In the genomic region with DNA sequence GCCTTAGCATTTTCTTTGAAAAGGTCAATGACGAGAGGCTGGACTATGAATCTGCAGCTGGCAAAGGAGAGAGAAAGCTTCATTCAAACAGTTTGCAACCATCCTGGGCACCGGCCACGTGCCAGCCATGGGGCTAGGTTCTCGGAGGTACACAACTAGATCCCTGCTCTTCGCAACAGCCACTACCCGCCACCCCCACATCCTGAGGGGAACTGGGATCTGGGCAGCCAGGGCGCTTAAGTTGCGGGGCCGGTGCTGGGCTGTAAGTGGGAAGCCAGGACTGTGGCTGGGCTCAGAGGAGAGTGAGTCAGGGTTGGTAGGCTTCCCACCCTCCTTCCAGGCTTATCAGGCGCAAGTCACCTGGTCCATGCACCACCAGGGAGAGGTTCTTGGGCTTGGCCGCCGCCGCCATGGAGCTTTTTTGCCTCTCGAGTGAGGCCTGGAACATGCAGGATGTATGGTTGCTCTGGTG, we compare ENCODE assay signal across 24 cellular contexts.
DNase-seq lines count a peak whose midpoint lies in the region; ATAC-seq and TF ChIP-seq lines count a peak whose summit lies in the region.
"Had no signal": no experiment of that assay in that cellular context is flagged by ENCODE, and none has a peak within 500 bp of the region (broad histone marks: within the 10 kb centered on the region; RNA-seq: fewer than 3 reads in every experiment).

No MANE protein-coding gene starts in this region.

- H4K91ac ChIP-seq in neuronal stem cell (ENCODE audit: low read depth, low read length, poor library complexity): no peak overlapping the region

- WGBS in right cardiac atrium: 94% methylated on average over 14 of the region's 14 CpGs
- no CpG with 5 or more reads among the region's 14 CpGs for WGBS in neuronal stem cell (ENCODE audit: extremely low coverage in 2 of 2, insufficient read length in 2 of 2, insufficient replicate concordance in 1 of 2), 2 donors

- no peaks in the 10 kb centered on the region for H3K27me3 Mint-ChIP-seq in dendritic cell treated with granulocyte-macrophage colony-stimulating factor and Interleukin-4, amounts not matched to agents 40 ng/mL and 50 ng/mL, for 4 days

- no peak overlapping the region for H2AFZ ChIP-seq in neuronal stem cell (ENCODE audit: low read length)
- H2AFZ ChIP-seq: GM23338 had no signal

- peak overlapping the region; percentile 61 for H3K27ac Mint-ChIP-seq in dendritic cell treated with granulocyte-macrophage colony-stimulating factor and Interleukin-4, amounts not matched to agents 40 ng/mL and 50 ng/mL, for 4 days
- H3K27ac Mint-ChIP-seq: CD14-positive monocyte; CD4-positive, alpha-beta T cell; GM23338 had no signal

- peaks cover 7% of the 10 kb centered on the region for H3K4me1 Mint-ChIP-seq in dendritic cell treated with granulocyte-macrophage colony-stimulating factor and Interleukin-4, amounts not matched to agents 40 ng/mL and 50 ng/mL, for 4 days (ENCODE audit: low read depth)
- H3K4me1 Mint-ChIP-seq: CD8-positive, alpha-beta memory T cell; GM23338 had no signal

- intact Hi-C loops in right cardiac atrium (cut with DNase I): no loop called here
- intact Hi-C loops in left cardiac atrium (cut with DNase I): no loop called here
- intact Hi-C loops in dendritic cell treated with granulocyte-macrophage colony-stimulating factor and Interleukin-4, amounts not matched to agents 40 ng/mL and 50 ng/mL, for 4 days (cut with micrococcal nuclease): no loop called here

- H2BK120ac ChIP-seq in neuronal stem cell (ENCODE audit: low read depth, low read length): no peak overlapping the region

- no peak for TF ChIP-seq CTCF in RWPE2 (IDR thresholded peaks at IDR 0.05; ENCODE audit: poor library complexity, severe bottlenecking)

- H3K9me3 Mint-ChIP-seq in dendritic cell treated with granulocyte-macrophage colony-stimulating factor and Interleukin-4, amounts not matched to agents 40 ng/mL and 50 ng/mL, for 4 days: peaks cover 7% of the 10 kb centered on the region
- H3K9me3 Mint-ChIP-seq: CD4-positive, alpha-beta T cell had no signal

- H3K4me1 ChIP-seq in right cardiac atrium (ENCODE audit: control insufficient read depth, insufficient read depth, low read length) (no peaks in the 10 kb centered on the region), RWPE2 (ENCODE audit: insufficient read depth, poor library complexity, severe bottlenecking) (no peaks in the 10 kb centered on the region), neuronal stem cell (ENCODE audit: control insufficient read depth in 2 of 2, insufficient read depth in 1 of 2, low read depth in 1 of 2, low read length in 2 of 2) (no peaks in the 10 kb centered on the region)
- H3K4me1 ChIP-seq: A549, BE2C had no signal

- H3K23ac ChIP-seq in neuronal stem cell (ENCODE audit: low read depth, low read length, poor library complexity): no peak overlapping the region

- no peaks in the 10 kb centered on the region for H3K36me3 ChIP-seq in RWPE2 (ENCODE audit: low read depth)
- no peaks in the 10 kb centered on the region for H3K36me3 ChIP-seq in neuronal stem cell (replicated peaks in 1 of 2; ENCODE audit: control insufficient read depth in 2 of 2, insufficient read depth in 2 of 2, low read length in 2 of 2)
- H3K36me3 ChIP-seq: BE2C; BLaER1 treated with 17β-estradiol and CSF1 and Interleukin-3, amounts not matched to agents 10 nM and 100 nM had no signal

- ATAC-seq in right cardiac atrium: no peak
- no peak for ATAC-seq in left cardiac atrium
- no peak for ATAC-seq in RWPE2 (ENCODE audit: low read depth)
- no peak for ATAC-seq in GM21717 (IDR thresholded peaks at IDR 0.05; ENCODE audit: unreplicated experiment)
- ATAC-seq: A549, GM12878, GM23338 had no signal

- H3K27ac ChIP-seq in right cardiac atrium (ENCODE audit: low read length) (no peak overlapping the region), RWPE2 (ENCODE audit: poor library complexity, severe bottlenecking) (no peak overlapping the region), neuronal stem cell (replicated peaks; ENCODE audit: low read length) (no peak overlapping the region)
- H3K27ac ChIP-seq: A549; BLaER1 treated with 17β-estradiol and CSF1 and Interleukin-3, amounts not matched to agents 10 nM and 100 nM had no signal

- H3K18ac ChIP-seq in neuronal stem cell (ENCODE audit: low read length): no peak overlapping the region

- H2AK5ac ChIP-seq in neuronal stem cell (ENCODE audit: low read depth, low read length): no peak overlapping the region

- H3K4me2 ChIP-seq in neuronal stem cell (ENCODE audit: insufficient read depth, low read length, poor library complexity, severe bottlenecking): no peak overlapping the region
- H3K4me2 ChIP-seq: A549, GM23338 had no signal

- no peak overlapping the region for H3K9ac ChIP-seq in neuronal stem cell (ENCODE audit: low read depth, low read length, poor library complexity)

- peak overlapping the region; percentile 48 for H2BK5ac ChIP-seq in neuronal stem cell (ENCODE audit: low read length)

- H3K9me3 ChIP-seq in right cardiac atrium (ENCODE audit: control insufficient read depth, low read length) (no peaks in the 10 kb centered on the region), RWPE2 (ENCODE audit: severe bottlenecking) (no peaks in the 10 kb centered on the region), neuronal stem cell (replicated peaks in 1 of 2; ENCODE audit: control insufficient read depth in 2 of 2, insufficient read depth in 1 of 2, low read depth in 1 of 2, low read length in 2 of 2) (peaks cover 0 to 3% of the 10 kb centered on the region in 2 donors)
- H3K9me3 ChIP-seq: A549 had no signal

- no peaks in the 10 kb centered on the region for H3K36me3 Mint-ChIP-seq in dendritic cell treated with granulocyte-macrophage colony-stimulating factor and Interleukin-4, amounts not matched to agents 40 ng/mL and 50 ng/mL, for 4 days (ENCODE audit: low read depth)
- H3K36me3 Mint-ChIP-seq: CD14-positive monocyte had no signal

- no peak overlapping the region for H4K8ac ChIP-seq in neuronal stem cell (ENCODE audit: low read depth, low read length)

- H3K4me3 Mint-ChIP-seq in dendritic cell treated with granulocyte-macrophage colony-stimulating factor and Interleukin-4, amounts not matched to agents 40 ng/mL and 50 ng/mL, for 4 days: no peak overlapping the region
- H3K4me3 Mint-ChIP-seq: CD4-positive, alpha-beta T cell; CD8-positive, alpha-beta memory T cell; GM23338 had no signal

- H3K14ac ChIP-seq in neuronal stem cell (ENCODE audit: low read length): peak overlapping the region; percentile 71

- no peak overlapping the region for H3K4me3 ChIP-seq in right cardiac atrium (ENCODE audit: low read length)
- no peak overlapping the region for H3K4me3 ChIP-seq in RWPE2 (ENCODE audit: severe bottlenecking)
- H3K4me3 ChIP-seq in neuronal stem cell (ENCODE audit: low read length in 2 of 2): no peak overlapping the region
- H3K4me3 ChIP-seq: A549; BLaER1 treated with 17β-estradiol and CSF1 and Interleukin-3, amounts not matched to agents 10 nM and 100 nM; GM12878; GM23338 had no signal

- H2BK12ac ChIP-seq in neuronal stem cell (ENCODE audit: low read length): no peak overlapping the region

- H3K79me1 ChIP-seq in neuronal stem cell (ENCODE audit: low read depth, low read length): no peaks in the 10 kb centered on the region

- H2BK15ac ChIP-seq in neuronal stem cell (ENCODE audit: low read length): no peak overlapping the region

- no peak overlapping the region for H3K4ac ChIP-seq in neuronal stem cell (ENCODE audit: low read length)

- H3K27me3 ChIP-seq in right cardiac atrium (ENCODE audit: control insufficient read depth, insufficient read depth): no peaks in the 10 kb centered on the region
- no peaks in the 10 kb centered on the region for H3K27me3 ChIP-seq in RWPE2 (ENCODE audit: insufficient read depth, poor library complexity, severe bottlenecking)
- H3K27me3 ChIP-seq in neuronal stem cell (ENCODE audit: control insufficient read depth in 3 of 3, insufficient read depth in 3 of 3, low read depth in 1 of 3, low read length in 3 of 3): no peaks in the 10 kb centered on the region
- H3K27me3 ChIP-seq: BE2C; BLaER1 treated with 17β-estradiol and CSF1 and Interleukin-3, amounts not matched to agents 10 nM and 100 nM had no signal

- peak in 2 of 3 donors; percentile 43 to 52 for DNase-seq in right cardiac atrium
- no peak for DNase-seq in left cardiac atrium
- DNase-seq in RWPE2 (ENCODE audit: low spot score): peak; percentile 65
- no peak for DNase-seq in neuronal stem cell (ENCODE audit: low spot score)
- DNase-seq in SIG-M5 (lab: John Stamatoyannopoulos, UW): no peak
- no peak for DNase-seq in NCI-H82 treated with DMSO at 0.1 percent for 48 hours (lab: John Stamatoyannopoulos, UW; ENCODE audit: unreplicated experiment)
- DNase-seq: 8988T; ACHN; AML-193; BE2C; CD4-positive, alpha-beta T cell; CD8-positive, alpha-beta memory T cell; DMS 273 treated with DMSO at 0.1 percent for 48 hours; DMS79; EL; GDM1; HCEC 1CT had no signal

Comparison
In these comparisons a context has a peak if more than half of its experiments do, and no peak if none do; other contexts are left out.
1. DNase-seq: peak in right cardiac atrium (2 of 3) and RWPE2 (single experiment); none in left cardiac atrium (single experiment), neuronal stem cell (single experiment), SIG-M5 (single experiment) and NCI-H82 treated with DMSO at 0.1 percent for 48 hours (single experiment).